Comparison of ENCODE assay signal across 9 cellular contexts in genomic region chr12:74490390-74491064, GRCh38. TPM values are rescaled to one million over a fixed set of nuclear protein-coding genes. Genes with fewer than 3 reads are reported as not detected.
DNase-seq lines count a peak whose midpoint lies in the region; ATAC-seq, FAIRE-seq and TF ChIP-seq lines count a peak whose summit lies in the region.
"Had no signal": no experiment of that assay in that cellular context is flagged by ENCODE, and none has a peak within 500 bp of the region (broad histone marks: within the 10 kb centered on the region; RNA-seq: fewer than 3 reads in every experiment).

No MANE protein-coding gene starts in this region.

- no peaks in the 10 kb centered on the region for H4K20me1 ChIP-seq in DOHH2 (ENCODE audit: control insufficient read depth, insufficient read depth, low read depth, low read length)

- intact Hi-C loops in pancreas (cut with DNase I): no loop called here

- FAIRE-seq in pancreas (lab: Jason Lieb, UNC): no peak

- DNase-seq in activated CD8-positive, alpha-beta T cell treated with anti-CD3 and anti-CD28 coated beads, Interleukin-2, amount 10 ng/mL, durations not matched to agents 7 days and 5 days: no peak
- DNase-seq in C1 segment of cervical spinal cord (lab: John Stamatoyannopoulos, UW): no peak
- DNase-seq in foreskin melanocyte: no peak
- no peak for DNase-seq in NK-92 treated with Interleukin-12 subunit alpha and Interleukin-12 subunit beta, amount 100 ng/mL, for 24 hours (lab: John Stamatoyannopoulos, UW)
- no peak for DNase-seq in pancreas

- TF ChIP-seq CTCF in DOHH2 (IDR thresholded peaks at IDR 0.05; ENCODE audit: low read depth, low read length, poor library complexity, severe bottlenecking) (no peak), pancreas (IDR thresholded peaks at IDR 0.05) (no peak)

- H3K36me3 ChIP-seq in DOHH2 (ENCODE audit: control insufficient read depth, low read length): no peaks in the 10 kb centered on the region
- H3K36me3 ChIP-seq in pancreas: no peaks in the 10 kb centered on the region
- H3K36me3 ChIP-seq: SJSA1 had no signal

- H3K4me3 ChIP-seq in DOHH2 (ENCODE audit: low read length): no peak overlapping the region
- no peak overlapping the region for H3K4me3 ChIP-seq in pancreas
- H3K4me3 ChIP-seq: SJSA1 had no signal

- H3K9me3 ChIP-seq in DOHH2 (ENCODE audit: control insufficient read depth, insufficient read depth, low read length) (no peaks in the 10 kb centered on the region), pancreas (no peaks in the 10 kb centered on the region)
- H3K9me3 ChIP-seq: SJSA1 had no signal

- no peaks in the 10 kb centered on the region for H3K79me2 ChIP-seq in DOHH2 (ENCODE audit: control insufficient read depth, low read length)

- POLR2A ChIA-PET in activated CD8-positive, alpha-beta T cell treated with anti-CD3 and anti-CD28 coated beads, Interleukin-2, amount 10 ng/mL, durations not matched to agents 7 days and 5 days (lab: Charles Lee): no interaction called here

- no peaks in the 10 kb centered on the region for H3K27me3 Mint-ChIP-seq in activated CD8-positive, alpha-beta T cell treated with anti-CD3 and anti-CD28 coated beads, Interleukin-2, amount 10 ng/mL, durations not matched to agents 7 days and 5 days (ENCODE audit: low read depth)

- peaks cover 1% of the 10 kb centered on the region for H3K4me1 Mint-ChIP-seq in activated CD8-positive, alpha-beta T cell treated with anti-CD3 and anti-CD28 coated beads, Interleukin-2, amount 10 ng/mL, durations not matched to agents 7 days and 5 days (ENCODE audit: low read depth)

- H3K27me3 ChIP-seq in DOHH2 (ENCODE audit: control insufficient read depth, low read length) (no peaks in the 10 kb centered on the region), pancreas (no peaks in the 10 kb centered on the region)
- H3K27me3 ChIP-seq: SJSA1 had no signal

- H3K9me2 ChIP-seq in DOHH2 (replicated peaks; ENCODE audit: control insufficient read depth, low read length): no peaks in the 10 kb centered on the region

- H3K4me1 ChIP-seq in DOHH2 (ENCODE audit: control insufficient read depth, low read length) (peaks cover 11% of the 10 kb centered on the region; the same call in 1 of the 2 replicates), pancreas (no peaks in the 10 kb centered on the region)
- H3K4me1 ChIP-seq: SJSA1 had no signal

- peak overlapping the region; percentile 42; the same call in 1 of the 2 replicates for H3K4me2 ChIP-seq in DOHH2 (ENCODE audit: low read length)

- H3K27ac ChIP-seq in DOHH2 (ENCODE audit: low read depth, low read length): no peak overlapping the region
- no peak overlapping the region for H3K27ac ChIP-seq in pancreas
- H3K27ac ChIP-seq: SJSA1 had no signal

- H3K36me3 Mint-ChIP-seq in activated CD8-positive, alpha-beta T cell treated with anti-CD3 and anti-CD28 coated beads, Interleukin-2, amount 10 ng/mL, durations not matched to agents 7 days and 5 days (ENCODE audit: low read depth): no peaks in the 10 kb centered on the region

- peak overlapping the region; percentile 47 for H3K4me3 Mint-ChIP-seq in activated CD8-positive, alpha-beta T cell treated with anti-CD3 and anti-CD28 coated beads, Interleukin-2, amount 10 ng/mL, durations not matched to agents 7 days and 5 days

- no peaks in the 10 kb centered on the region for H3K9me3 Mint-ChIP-seq in activated CD8-positive, alpha-beta T cell treated with anti-CD3 and anti-CD28 coated beads, Interleukin-2, amount 10 ng/mL, durations not matched to agents 7 days and 5 days (ENCODE audit: insufficient read depth)

- ATAC-seq in GM19351 (IDR thresholded peaks at IDR 0.05; ENCODE audit: unreplicated experiment): peak; percentile 77
- ATAC-seq in HG03095 (IDR thresholded peaks at IDR 0.05; ENCODE audit: unreplicated experiment): peak; percentile 86
- ATAC-seq in activated CD8-positive, alpha-beta T cell treated with anti-CD3 and anti-CD28 coated beads, Interleukin-2, amount 10 ng/mL, durations not matched to agents 7 days and 5 days: no peak
- ATAC-seq in pancreas: no peak

- no peaks in the 10 kb centered on the region for H3F3A ChIP-seq in DOHH2 (ENCODE audit: control insufficient read depth, insufficient read depth)

- 29 to 39% methylated on average over 3 of the region's 3 CpGs for WGBS in pancreas, 2 donors

- no peak overlapping the region for H3K27ac Mint-ChIP-seq in activated CD8-positive, alpha-beta T cell treated with anti-CD3 and anti-CD28 coated beads, Interleukin-2, amount 10 ng/mL, durations not matched to agents 7 days and 5 days

- CTCF ChIA-PET in activated CD8-positive, alpha-beta T cell treated with anti-CD3 and anti-CD28 coated beads, Interleukin-2, amount 10 ng/mL, durations not matched to agents 7 days and 5 days (lab: Charles Lee): no interaction called here

RNA-seq across cellular contexts. Expression of gene ATXN7L3B, which starts 47.1 kb away (rescaled TPM):
- total RNA-seq in activated CD8-positive, alpha-beta T cell treated with anti-CD3 and anti-CD28 coated beads, Interleukin-2, amount 10 ng/mL, durations not matched to agents 7 days and 5 days: 10 to 100 TPM; 23.8 to 25.2 TPM
- 10 to 100 TPM in 5 of 6 donors, 1 to 10 TPM in 1; 9.7 to 23.3 (median 14.2) TPM for total RNA-seq in pancreas
- polyA plus RNA-seq in pancreas: 10 to 100 TPM in 1 of 2 donors, 1 to 10 TPM in 1; 5.4 to 11.9 TPM

Comparison
In these comparisons a context has a peak if more than half of its experiments do, and no peak if none do; other contexts are left out.
1. ATAC-seq: peak in GM19351 (single experiment) and HG03095 (single experiment); none in activated CD8-positive, alpha-beta T cell treated with anti-CD3 and anti-CD28 coated beads, Interleukin-2, amount 10 ng/mL, durations not matched to agents 7 days and 5 days (single experiment) and pancreas (0 of 4).